1 cellular context compared by ENCODE assay signal in genomic region chr10:71210031-71210871, GRCh38.
TF ChIP-seq lines count a peak whose summit lies in the region.

No MANE protein-coding gene starts in this region.

TF ChIP-seq in HEK293, 187 proteins besides CTCF, POLR2A, EP300 and RAD21 (continued from another document):
- TF ChIP-seq HOXA7 (CRISPR knock-in tag; IDR thresholded peaks at IDR 0.05; ENCODE audit: borderline replicate concordance) = no peak
